ENCODE assay signal across 27 cellular contexts in the genomic region with DNA sequence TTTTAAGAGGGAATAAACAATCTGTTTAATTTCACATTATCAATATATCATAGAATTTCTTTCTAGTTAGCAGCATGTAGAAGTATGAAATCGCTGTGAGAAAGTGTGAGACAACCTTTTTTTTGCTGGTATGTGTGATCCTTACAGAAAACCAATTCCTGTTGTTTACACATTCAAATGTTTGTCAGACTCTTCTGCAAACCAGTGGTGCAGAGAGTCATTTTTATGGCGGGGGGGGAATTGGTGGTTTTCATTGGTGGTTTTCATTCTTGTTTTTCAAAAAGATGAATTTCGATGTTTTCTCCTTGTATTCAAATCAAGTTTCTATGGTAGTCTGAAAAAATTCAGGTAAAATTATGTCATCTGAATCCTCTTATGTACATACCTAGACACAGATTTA. TPM values are rescaled to one million over a fixed set of nuclear protein-coding genes. Genes with fewer than 3 reads are reported as not detected.
"Had no signal": no experiment of that assay in that cellular context is flagged by ENCODE, and none has a peak within 500 bp of the region (broad histone marks: within the 10 kb centered on the region; RNA-seq: fewer than 3 reads in every experiment).

No MANE protein-coding gene starts in this region.

- H3K9me3 Mint-ChIP-seq: dendritic cell treated with granulocyte-macrophage colony-stimulating factor and Interleukin-4, amounts not matched to agents 40 ng/mL and 50 ng/mL, for 4 days; type B pancreatic cell had no signal

- H3K27me3 Mint-ChIP-seq: dendritic cell treated with granulocyte-macrophage colony-stimulating factor and Interleukin-4, amounts not matched to agents 40 ng/mL and 50 ng/mL, for 4 days; naive thymus-derived CD4-positive, alpha-beta T cell; stimulated activated memory B cell treated with anti-CD40 and anti-IgM and Interleukin-4, amounts not matched to agents 10 μg/mL and 1 μg/mL and 100 μg/mL, for 72 hours had no signal

- H3K9me3 ChIP-seq: colonic mucosa, esophagus muscularis mucosa, prostate gland, testis had no signal

- DNase-seq: colonic mucosa; effector CD8-positive, alpha-beta T cell; endodermal cell; glutamatergic neuron; heart right ventricle; hippocampal formation; left cardiac atrium; left lung; mesendoderm; midbrain; naive thymus-derived CD4-positive, alpha-beta T cell; nephron progenitor cell; nucleus accumbens; stimulated activated CD4-positive, alpha-beta T cell treated with anti-CD3 and anti-CD28 coated beads, Interleukin-4, amount 100 ng/mL, for 4 hours; stimulated activated naive CD8-positive, alpha-beta T cell treated with anti-CD3 and anti-CD28 coated beads, Interleukin-15, Interleukin-2, amounts not matched to agents 100 U/mL and 50 U/mL, for 24 hours; substantia nigra; testis; tibial artery had no signal

- H3K4me3 Mint-ChIP-seq: dendritic cell treated with granulocyte-macrophage colony-stimulating factor and Interleukin-4, amounts not matched to agents 40 ng/mL and 50 ng/mL, for 4 days; endodermal cell; naive thymus-derived CD4-positive, alpha-beta T cell; nephron progenitor cell; stimulated activated memory B cell treated with anti-CD40 and anti-IgM and Interleukin-4, amounts not matched to agents 10 μg/mL and 1 μg/mL and 100 μg/mL, for 72 hours; type B pancreatic cell had no signal

- ATAC-seq: foreskin keratinocyte; gastroesophageal sphincter; heart right ventricle; left cardiac atrium; left lung; naive thymus-derived CD4-positive, alpha-beta T cell; sciatic nerve; stimulated activated memory B cell treated with anti-CD40 and anti-IgM and Interleukin-4, amounts not matched to agents 10 μg/mL and 1 μg/mL and 100 μg/mL, for 72 hours; stimulated activated naive CD8-positive, alpha-beta T cell treated with anti-CD3 and anti-CD28 coated beads, Interleukin-15, Interleukin-2, amounts not matched to agents 100 U/mL and 50 U/mL, for 24 hours had no signal

- H3K36me3 ChIP-seq: colonic mucosa, esophagus muscularis mucosa, gastroesophageal sphincter, heart right ventricle, left lung, prostate gland, right atrium auricular region, tibial artery had no signal

- H3K36me3 Mint-ChIP-seq: naive thymus-derived CD4-positive, alpha-beta T cell; stimulated activated memory B cell treated with anti-CD40 and anti-IgM and Interleukin-4, amounts not matched to agents 10 μg/mL and 1 μg/mL and 100 μg/mL, for 72 hours; type B pancreatic cell had no signal

- H3K27ac ChIP-seq: colonic mucosa, esophagus muscularis mucosa, foreskin keratinocyte, gastroesophageal sphincter, heart right ventricle, left lung, prostate gland, right atrium auricular region, testis, tibial artery had no signal

- H3K4me1 ChIP-seq: colonic mucosa, esophagus muscularis mucosa, gastroesophageal sphincter, heart right ventricle, left lung, prostate gland, right atrium auricular region, testis had no signal

- H3K27ac Mint-ChIP-seq: dendritic cell treated with granulocyte-macrophage colony-stimulating factor and Interleukin-4, amounts not matched to agents 40 ng/mL and 50 ng/mL, for 4 days; endodermal cell; naive thymus-derived CD4-positive, alpha-beta T cell; nephron progenitor cell; stimulated activated memory B cell treated with anti-CD40 and anti-IgM and Interleukin-4, amounts not matched to agents 10 μg/mL and 1 μg/mL and 100 μg/mL, for 72 hours; type B pancreatic cell had no signal

- H3K4me1 Mint-ChIP-seq: endodermal cell; naive thymus-derived CD4-positive, alpha-beta T cell; stimulated activated memory B cell treated with anti-CD40 and anti-IgM and Interleukin-4, amounts not matched to agents 10 μg/mL and 1 μg/mL and 100 μg/mL, for 72 hours had no signal

- H3K4me3 ChIP-seq: colonic mucosa, esophagus muscularis mucosa, gastroesophageal sphincter, heart right ventricle, left lung, prostate gland, right atrium auricular region, testis, tibial artery had no signal

- H3K27me3 ChIP-seq: colonic mucosa, esophagus muscularis mucosa, gastroesophageal sphincter, heart right ventricle, left lung, right atrium auricular region, testis, tibial artery had no signal

RNA-seq across cellular contexts. Expression of a gene that starts 57.8 kb away (rescaled TPM):
- total RNA-seq: naive thymus-derived CD4-positive, alpha-beta T cell had no signal
